ENCODE assay signal across 8 cellular contexts in the genomic region with DNA sequence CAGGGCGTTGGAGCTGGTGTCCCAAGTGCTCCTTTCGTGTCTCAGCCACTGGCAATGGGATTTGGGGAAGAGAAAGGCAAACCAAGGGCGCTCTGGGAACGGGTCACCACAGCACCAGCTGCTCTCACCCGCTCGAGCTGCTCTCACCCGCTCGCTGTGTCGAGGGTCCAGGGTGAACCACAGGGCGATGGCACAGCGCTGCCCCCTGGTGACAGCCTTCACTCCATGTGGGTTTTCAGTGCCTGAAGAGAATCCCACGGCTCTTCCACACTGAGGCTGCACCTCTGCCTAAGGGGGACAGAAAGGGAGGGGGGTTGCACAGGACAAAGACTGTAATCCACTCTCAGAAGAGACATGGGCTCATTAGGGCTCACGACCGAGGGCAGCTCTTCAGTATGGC. TPM values are rescaled to one million over a fixed set of nuclear protein-coding genes. Genes with fewer than 3 reads are reported as not detected.
DNase-seq lines count a peak whose midpoint lies in the region; ATAC-seq lines count a peak whose summit lies in the region.

No MANE protein-coding gene starts in this region.

- peak; percentile 60 to 70 for ATAC-seq in left cardiac atrium
- ATAC-seq in HG03520 (IDR thresholded peaks at IDR 0.05; ENCODE audit: unreplicated experiment), result no peak
- no peak for ATAC-seq in HG03045 (IDR thresholded peaks at IDR 0.05; ENCODE audit: unreplicated experiment)

- peak; percentile 43 for DNase-seq in DMS53 (lab: John Stamatoyannopoulos, UW)
- DNase-seq in DMS53 treated with DMSO at 0.1 percent for 48 hours (lab: John Stamatoyannopoulos, UW; ENCODE audit: unreplicated experiment), result no peak
- DNase-seq in NCI-H82 (lab: John Stamatoyannopoulos, UW), result peak; percentile 90
- DNase-seq in activated naive CD4-positive, alpha-beta T cell (lab: John Stamatoyannopoulos, UW), result peak; percentile 6 to 43 (median 27)
- peak; percentile 52 for DNase-seq in left cardiac atrium
- DNase-seq in stimulated activated CD4-positive, alpha-beta T cell treated with anti-CD3 and anti-CD28 coated beads, Interleukin-12 subunit alpha, Interleukin-12 subunit beta, amount 100 ng/mL, for 4 hours, result peak; percentile 50

- intact Hi-C loops in left cardiac atrium (cut with DNase I), result loop anchor here (1.0 to 10.0 kb wide), 4 partner anchors 165 to 602 kb away; no protein-coding TSS in a partner anchor

RNA-seq across cellular contexts. Expression of a gene that starts 7.1 kb away (rescaled TPM):
- total RNA-seq in left cardiac atrium, result not detected

RNA-seq across cellular contexts. Expression of a gene that starts 19.7 kb away (rescaled TPM):
- total RNA-seq in left cardiac atrium, result 10 to 100 TPM; 16.2 to 17.7 TPM

RNA-seq across cellular contexts. Expression of a gene that starts 19.9 kb away (rescaled TPM):
- total RNA-seq in left cardiac atrium, result 1 to 10 TPM; 5.1 to 7.7 TPM

RNA-seq across cellular contexts. Expression of a gene that starts 37.7 kb away (rescaled TPM):
- under 1 TPM in 1 of 2 donors, not detected in 1; 0.13 TPM for total RNA-seq in left cardiac atrium

Comparison
In these comparisons a context has a peak if more than half of its experiments do, and no peak if none do; other contexts are left out.
1. ATAC-seq: peak in left cardiac atrium (2 of 2); none in HG03520 (single experiment) and HG03045 (single experiment).